ENCODE assay signal across 1 cellular context in the genomic region with DNA sequence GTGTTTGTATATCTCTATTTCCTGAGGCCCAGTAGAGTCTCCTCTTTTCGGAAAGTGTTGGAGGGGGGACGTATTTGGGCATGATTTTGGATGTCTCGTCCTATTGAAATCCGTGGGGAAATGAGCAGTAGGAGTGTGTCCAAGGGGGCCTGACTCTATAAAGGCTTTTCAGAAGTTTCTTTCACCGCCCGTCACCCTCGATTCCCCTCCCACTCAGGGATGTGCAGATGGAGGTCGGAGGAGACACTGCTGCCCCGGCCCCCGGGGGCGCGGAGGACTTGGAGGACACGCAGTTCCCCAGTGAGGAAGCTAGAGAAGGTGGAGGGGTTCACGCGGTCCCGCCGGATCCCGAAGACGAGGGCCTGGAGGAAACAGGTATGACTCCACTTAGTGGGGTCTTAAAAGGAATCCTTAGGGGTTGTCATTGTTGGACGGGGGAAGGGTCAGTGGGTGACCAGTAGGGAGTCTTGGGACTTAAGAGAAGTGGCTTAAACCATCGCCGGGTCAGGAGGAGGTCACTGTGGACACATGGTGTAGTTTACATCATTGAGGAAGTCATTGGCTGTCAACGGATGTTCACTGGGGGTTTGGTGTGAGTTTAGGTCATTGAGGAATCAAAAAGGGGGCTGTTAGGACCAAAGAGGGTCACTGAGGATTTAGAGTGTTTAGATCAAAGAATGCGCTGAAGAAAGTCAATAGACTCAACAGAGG.
TF ChIP-seq lines count a peak whose summit lies in the region.

No MANE protein-coding gene starts in this region.

TF ChIP-seq in GM23338, 12 proteins besides CTCF, POLR2A, EP300 and RAD21 (continued from another document):
- TF ChIP-seq, protein P1, sequence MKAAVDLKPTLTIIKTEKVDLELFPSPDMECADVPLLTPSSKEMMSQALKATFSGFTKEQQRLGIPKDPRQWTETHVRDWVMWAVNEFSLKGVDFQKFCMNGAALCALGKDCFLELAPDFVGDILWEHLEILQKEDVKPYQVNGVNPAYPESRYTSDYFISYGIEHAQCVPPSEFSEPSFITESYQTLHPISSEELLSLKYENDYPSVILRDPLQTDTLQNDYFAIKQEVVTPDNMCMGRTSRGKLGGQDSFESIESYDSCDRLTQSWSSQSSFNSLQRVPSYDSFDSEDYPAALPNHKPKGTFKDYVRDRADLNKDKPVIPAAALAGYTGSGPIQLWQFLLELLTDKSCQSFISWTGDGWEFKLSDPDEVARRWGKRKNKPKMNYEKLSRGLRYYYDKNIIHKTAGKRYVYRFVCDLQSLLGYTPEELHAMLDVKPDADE (IDR thresholded peaks at IDR 0.05): no peak
- TF ChIP-seq EZH2phosphoT487 (IDR thresholded peaks at IDR 0.05; ENCODE audit: unreplicated experiment): no peak
- TF ChIP-seq EZH2 (IDR thresholded peaks at IDR 0.05; ENCODE audit: low read depth, unreplicated experiment): no peak
- TF ChIP-seq ZNF114 (CRISPR knock-in tag; IDR thresholded peaks at IDR 0.05): no peak
- TF ChIP-seq STAT1 (IDR thresholded peaks at IDR 0.05; ENCODE audit: unreplicated experiment): no peak
- TF ChIP-seq, protein P2, sequence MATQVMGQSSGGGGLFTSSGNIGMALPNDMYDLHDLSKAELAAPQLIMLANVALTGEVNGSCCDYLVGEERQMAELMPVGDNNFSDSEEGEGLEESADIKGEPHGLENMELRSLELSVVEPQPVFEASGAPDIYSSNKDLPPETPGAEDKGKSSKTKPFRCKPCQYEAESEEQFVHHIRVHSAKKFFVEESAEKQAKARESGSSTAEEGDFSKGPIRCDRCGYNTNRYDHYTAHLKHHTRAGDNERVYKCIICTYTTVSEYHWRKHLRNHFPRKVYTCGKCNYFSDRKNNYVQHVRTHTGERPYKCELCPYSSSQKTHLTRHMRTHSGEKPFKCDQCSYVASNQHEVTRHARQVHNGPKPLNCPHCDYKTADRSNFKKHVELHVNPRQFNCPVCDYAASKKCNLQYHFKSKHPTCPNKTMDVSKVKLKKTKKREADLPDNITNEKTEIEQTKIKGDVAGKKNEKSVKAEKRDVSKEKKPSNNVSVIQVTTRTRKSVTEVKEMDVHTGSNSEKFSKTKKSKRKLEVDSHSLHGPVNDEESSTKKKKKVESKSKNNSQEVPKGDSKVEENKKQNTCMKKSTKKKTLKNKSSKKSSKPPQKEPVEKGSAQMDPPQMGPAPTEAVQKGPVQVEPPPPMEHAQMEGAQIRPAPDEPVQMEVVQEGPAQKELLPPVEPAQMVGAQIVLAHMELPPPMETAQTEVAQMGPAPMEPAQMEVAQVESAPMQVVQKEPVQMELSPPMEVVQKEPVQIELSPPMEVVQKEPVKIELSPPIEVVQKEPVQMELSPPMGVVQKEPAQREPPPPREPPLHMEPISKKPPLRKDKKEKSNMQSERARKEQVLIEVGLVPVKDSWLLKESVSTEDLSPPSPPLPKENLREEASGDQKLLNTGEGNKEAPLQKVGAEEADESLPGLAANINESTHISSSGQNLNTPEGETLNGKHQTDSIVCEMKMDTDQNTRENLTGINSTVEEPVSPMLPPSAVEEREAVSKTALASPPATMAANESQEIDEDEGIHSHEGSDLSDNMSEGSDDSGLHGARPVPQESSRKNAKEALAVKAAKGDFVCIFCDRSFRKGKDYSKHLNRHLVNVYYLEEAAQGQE (IDR thresholded peaks at IDR 0.05; ENCODE audit: unreplicated experiment): no peak
- TF ChIP-seq CREB1 (CRISPR knock-in tag; IDR thresholded peaks at IDR 0.05; ENCODE audit: low read depth): no peak
- no peak for TF ChIP-seq ZNF331 (CRISPR knock-in tag; IDR thresholded peaks at IDR 0.05; ENCODE audit: low read depth)
- TF ChIP-seq POLR2AphosphoS5 (IDR thresholded peaks at IDR 0.05; ENCODE audit: low read depth): no peak
